In genomic region chr20:57657537-57658446, GRCh38 we compare ENCODE assay signal across 8 cellular contexts. TPM values are rescaled to one million over a fixed set of nuclear protein-coding genes. Genes with fewer than 3 reads are reported as not detected.
DNase-seq lines count a peak whose midpoint lies in the region; ATAC-seq and TF ChIP-seq lines count a peak whose summit lies in the region.

No MANE protein-coding gene starts in this region.

- H3K27me3 ChIP-seq in GM23248 (replicated peaks; ENCODE audit: insufficient read depth) (no peaks in the 10 kb centered on the region), PC-3 (ENCODE audit: low read length) (no peaks in the 10 kb centered on the region)

- no TSS peak for BruUV-seq in PC-3 (replicated peaks; lab: Mats Ljungman, UMichigan)

- H3K27ac ChIP-seq in GM23248 (no peak overlapping the region), PC-3 (ENCODE audit: low read length) (no peak overlapping the region)

- H3K4me2 ChIP-seq in GM23248 (ENCODE audit: unreplicated experiment) (no peak overlapping the region), PC-3 (ENCODE audit: low read length) (no peak overlapping the region)

- H3K27me3 Mint-ChIP-seq in activated CD8-positive, alpha-beta T cell treated with anti-CD3 and anti-CD28 coated beads for 36 hours, result no peaks in the 10 kb centered on the region

- H3K79me2 ChIP-seq in GM23248 (ENCODE audit: insufficient read depth), result peaks cover 24% of the 10 kb centered on the region
- H3K79me2 ChIP-seq in PC-3 (ENCODE audit: low read length), result peaks cover 37% of the 10 kb centered on the region

- no peaks in the 10 kb centered on the region for H3K4me1 ChIP-seq in GM23248 (ENCODE audit: insufficient read depth)
- H3K4me1 ChIP-seq in PC-3 (ENCODE audit: insufficient read depth, low read length), result no peaks in the 10 kb centered on the region

- H3K4me3 ChIP-seq in GM23248 (no peak overlapping the region), PC-3 (ENCODE audit: low read length) (no peak overlapping the region)

- CTCF ChIA-PET in activated CD8-positive, alpha-beta T cell treated with anti-CD3 and anti-CD28 coated beads for 36 hours (lab: Charles Lee), result interaction anchor here (1.2 to 1.8 kb wide), 3 partner anchors 21 to 61 kb away, joined by 3 to 6 read pairs (median 5); no protein-coding TSS in a partner anchor
- CTCF ChIA-PET in PC-3 (lab: Charles Lee), result no interaction called here

- H3K4me1 Mint-ChIP-seq in activated CD8-positive, alpha-beta T cell treated with anti-CD3 and anti-CD28 coated beads for 36 hours (ENCODE audit: low read depth), result peaks cover 36% of the 10 kb centered on the region

- H3K27ac Mint-ChIP-seq in activated CD8-positive, alpha-beta T cell treated with anti-CD3 and anti-CD28 coated beads for 36 hours, result peak overlapping the region; percentile 87

- H3K36me3 Mint-ChIP-seq in activated CD8-positive, alpha-beta T cell treated with anti-CD3 and anti-CD28 coated beads for 36 hours (ENCODE audit: low read depth), result peaks cover 2% of the 10 kb centered on the region

- H3K36me3 ChIP-seq in GM23248 (ENCODE audit: low read depth), result no peaks in the 10 kb centered on the region; the same call in 1 of the 2 replicates
- peaks cover 31% of the 10 kb centered on the region; the same call in 1 of the 2 replicates for H3K36me3 ChIP-seq in PC-3 (ENCODE audit: low read depth, low read length)

- no peaks in the 10 kb centered on the region for H3K9me3 ChIP-seq in GM23248 (ENCODE audit: low read depth)
- H3K9me3 ChIP-seq in PC-3 (ENCODE audit: low read length), result no peaks in the 10 kb centered on the region

- in situ Hi-C loops in GM23248 (cut with MboI), result no loop called here

- peak; percentile 82 for ATAC-seq in activated CD8-positive, alpha-beta T cell treated with anti-CD3 and anti-CD28 coated beads for 36 hours
- ATAC-seq in PC-3, result no peak

- H3K9ac ChIP-seq in GM23248, result no peak overlapping the region
- no peak overlapping the region for H3K9ac ChIP-seq in PC-3 (ENCODE audit: low read length)

- POLR2A ChIA-PET in activated CD8-positive, alpha-beta T cell treated with anti-CD3 and anti-CD28 coated beads for 36 hours (lab: Charles Lee), result interaction anchor here (0.6 kb wide), 1 partner anchor 149 kb away, joined by 3 read pairs; no protein-coding TSS in a partner anchor
- POLR2A ChIA-PET in PC-3 (lab: Charles Lee; ENCODE audit: unreplicated experiment), result no interaction called here

- H4K20me1 ChIP-seq in GM23248 (ENCODE audit: insufficient read depth), result no peaks in the 10 kb centered on the region
- no peaks in the 10 kb centered on the region for H4K20me1 ChIP-seq in PC-3 (ENCODE audit: low read length)

- no peaks in the 10 kb centered on the region for H3K9me3 Mint-ChIP-seq in activated CD8-positive, alpha-beta T cell treated with anti-CD3 and anti-CD28 coated beads for 36 hours

- peak overlapping the region; percentile 60 for H3K4me3 Mint-ChIP-seq in activated CD8-positive, alpha-beta T cell treated with anti-CD3 and anti-CD28 coated beads for 36 hours

- H3F3A ChIP-seq in GM23248 (ENCODE audit: insufficient read depth), result no peaks in the 10 kb centered on the region
- no peaks in the 10 kb centered on the region for H3F3A ChIP-seq in PC-3 (ENCODE audit: low read length, unreplicated experiment)

- intact Hi-C loops in activated CD8-positive, alpha-beta T cell treated with anti-CD3 and anti-CD28 coated beads for 36 hours (cut with micrococcal nuclease), result loop anchor here (10.0 kb wide), 1 partner anchor 53 kb away; no protein-coding TSS in a partner anchor
- intact Hi-C loops in head of caudate nucleus (cut with DNase I) (loop anchor here (2.0 to 5.0 kb wide), 2 partner anchors 49 to 430 kb away; no protein-coding TSS in a partner anchor), PC-3 (cut with micrococcal nuclease) (no loop called here)

- peak; percentile 88 for DNase-seq in HT-29 (ENCODE audit: low spot score)
- DNase-seq in activated CD8-positive, alpha-beta T cell treated with anti-CD3 and anti-CD28 coated beads for 36 hours, result peak; percentile 81
- DNase-seq in head of caudate nucleus, result peak; percentile 40 to 89 (median 74)
- DNase-seq in stimulated activated CD4-positive, alpha-beta T cell treated with anti-CD3 and anti-CD28 coated beads, Interleukin-4, amount 100 ng/mL, for 1 hour, result peak; percentile 37
- DNase-seq in GM23248, result no peak
- DNase-seq in NCI-H2107 (lab: John Stamatoyannopoulos, UW), result no peak
- no peak for DNase-seq in NCI-H146 (lab: John Stamatoyannopoulos, UW)
- no peak for DNase-seq in PC-3

- H2AFZ ChIP-seq in GM23248, result no peak overlapping the region
- no peak overlapping the region for H2AFZ ChIP-seq in PC-3 (ENCODE audit: low read length)

- WGBS in GM23248 (ENCODE audit: low coverage in 1 of 2, low lambda C conversion rate in 2 of 2, missing lambda C conversion rate in 2 of 2), 2 experiments, result 86% methylated on average over 36 of the region's 36 CpGs

- no peaks in the 10 kb centered on the region for H3K9me2 ChIP-seq in GM23248 (ENCODE audit: insufficient read depth)
- no peaks in the 10 kb centered on the region for H3K9me2 ChIP-seq in PC-3 (replicated peaks; ENCODE audit: low read length)

- no peak for TF ChIP-seq CTCF in activated CD8-positive, alpha-beta T cell treated with anti-CD3 and anti-CD28 coated beads for 36 hours (IDR thresholded peaks at IDR 0.05)
- TF ChIP-seq CTCF in PC-3 (conservative IDR thresholded peaks at IDR 0.05; ENCODE audit: low read depth, low read length), result no peak

RNA-seq across cellular contexts. Expression of gene ZBP1, which starts 37.6 kb away (rescaled TPM):
- total RNA-seq in HT-29 (2014; rRNA removed; shearing (Covaris generic)), result 0.70 and 2.0 TPM in 2 replicates
- under 1 TPM; 0.11 to 0.56 TPM for total RNA-seq in activated CD8-positive, alpha-beta T cell treated with anti-CD3 and anti-CD28 coated beads for 36 hours
- total RNA-seq in GM23248 (2014; rRNA removed; shearing (Covaris generic)), result not detected in 2 replicates
- polyA plus RNA-seq in GM23248 (2016; fragmentation: Nextera tagmentation; extraction: Ambion mirVana), result not detected in 2 replicates
- total RNA-seq in PC-3 (2014; rRNA removed), result 0.12 TPM in 1 of 2 replicates, not detected in the other

RNA-seq across cellular contexts. Expression of gene PMEPA1, which starts 52.0 kb away (rescaled TPM):
- total RNA-seq in HT-29 (2014; rRNA removed; shearing (Covaris generic)), result 47.7 and 66.2 TPM in 2 replicates
- 1 to 10 TPM; 1.7 to 2.0 TPM for total RNA-seq in activated CD8-positive, alpha-beta T cell treated with anti-CD3 and anti-CD28 coated beads for 36 hours
- 6.1 and 6.6 TPM in 2 replicates for total RNA-seq in GM23248 (2014; rRNA removed; shearing (Covaris generic))
- polyA plus RNA-seq in GM23248 (2016; fragmentation: Nextera tagmentation; extraction: Ambion mirVana), result 11.8 and 12.5 TPM in 2 replicates
- 21.9 and 29.3 TPM in 2 replicates for total RNA-seq in PC-3 (2014; rRNA removed)

Comparison
In these comparisons a context has a peak if more than half of its experiments do, and no peak if none do; other contexts are left out.
1. DNase-seq: peak in HT-29 (single experiment), activated CD8-positive, alpha-beta T cell treated with anti-CD3 and anti-CD28 coated beads for 36 hours (single experiment), head of caudate nucleus (42 of 42) and stimulated activated CD4-positive, alpha-beta T cell treated with anti-CD3 and anti-CD28 coated beads, Interleukin-4, amount 100 ng/mL, for 1 hour (single experiment); none in GM23248 (single experiment), NCI-H2107 (single experiment), NCI-H146 (single experiment) and PC-3 (single experiment).